10 cellular contexts compared by ENCODE assay signal in the genomic region with DNA sequence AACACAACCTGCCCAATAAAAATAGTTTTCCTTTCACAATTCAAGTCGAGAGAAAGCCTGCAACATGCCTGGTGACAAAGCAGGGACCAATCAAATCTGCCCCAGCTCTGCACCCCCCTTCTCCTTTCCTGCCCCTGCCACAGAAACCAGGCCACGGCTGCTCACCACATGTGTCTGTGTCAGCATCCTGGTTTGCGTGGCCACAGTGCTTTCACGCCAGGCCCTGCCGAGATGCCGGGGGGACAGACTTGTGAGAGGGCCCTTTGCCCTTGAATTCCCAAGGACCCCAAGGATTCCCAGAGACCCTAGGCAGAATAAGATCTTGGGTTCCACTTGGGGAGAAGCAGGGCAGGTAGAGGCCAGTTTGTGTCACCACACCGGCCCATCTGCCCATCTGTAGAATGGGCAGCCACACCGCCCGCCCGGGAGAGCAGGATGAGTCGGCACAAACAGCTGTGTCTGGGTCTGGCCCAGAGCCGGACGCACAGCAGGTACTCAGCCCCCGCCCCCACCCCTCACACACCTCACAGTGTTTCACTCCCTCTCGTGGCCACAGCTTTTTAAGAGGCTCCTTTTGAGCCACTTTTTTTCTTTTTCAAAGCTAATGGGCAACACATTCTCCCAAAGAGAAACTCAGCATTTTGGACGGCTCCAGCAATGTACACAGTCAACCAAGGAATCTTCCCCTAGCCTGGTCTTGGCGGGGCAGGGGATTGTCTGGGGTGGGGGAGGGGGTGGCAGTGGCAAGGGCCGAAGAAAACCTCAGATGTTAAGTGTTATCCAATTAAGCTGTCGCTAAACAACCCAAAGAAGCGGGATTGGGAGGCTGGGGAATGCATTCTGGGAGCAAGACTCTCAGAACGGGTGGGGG. TPM values are rescaled to one million over a fixed set of nuclear protein-coding genes. Genes with fewer than 3 reads are reported as not detected.
DNase-seq lines count a peak whose midpoint lies in the region; ATAC-seq and TF ChIP-seq lines count a peak whose summit lies in the region.
"Had no signal": no experiment of that assay in that cellular context is flagged by ENCODE, and none has a peak within 500 bp of the region (broad histone marks: within the 10 kb centered on the region; RNA-seq: fewer than 3 reads in every experiment).

No MANE protein-coding gene starts in this region.

- intact Hi-C loops in CD4-positive, alpha-beta T cell (cut with DNase I, micrococcal nuclease), result loop anchor here (2.0 to 5.0 kb wide), 3 partner anchors 36 to 38 kb away; no protein-coding TSS in a partner anchor

- DNase-seq in CD4-positive, alpha-beta T cell, result peak; percentile 62 to 87 (median 77)
- DNase-seq in NCI-H1930 (lab: John Stamatoyannopoulos, UW) (no peak), cortex of kidney (lab: John Stamatoyannopoulos, UW) (no peak)
- DNase-seq: COR-L47 had no signal

- TF ChIP-seq CTCF in CD4-positive, alpha-beta T cell (IDR thresholded peaks at IDR 0.05), result peak; percentile 46
- TF ChIP-seq CTCF in brain (conservative IDR thresholded peaks at IDR 0.05), result peak in 1 of 2 experiments; percentile 39

- POLR2A ChIA-PET in CD4-positive, alpha-beta T cell (lab: Charles Lee), result interaction anchor here (0.5 to 83.0 kb wide), 12 partner anchors 13 to 1545 kb away, joined by 3 to 4389 read pairs (median 3); a partner anchor contains a TSS

- H3K4me3 ChIP-seq in skin epidermis, result no peak overlapping the region

- CTCF ChIA-PET in CD4-positive, alpha-beta T cell (lab: Charles Lee), result interaction anchor here (0.5 to 14.7 kb wide), 17 partner anchors 10 to 1092 kb away, joined by 3 to 179 read pairs (median 4); a partner anchor contains a TSS

- H3K27ac ChIP-seq in CD4-positive, alpha-beta T cell (ENCODE audit: low read depth, low read length), result peak overlapping the region; percentile 97
- H3K27ac ChIP-seq in skin epidermis, result peak overlapping the region in 19 of 21 experiments; percentile 35 to 99 (median 70)

- no peaks in the 10 kb centered on the region for H3K27me3 ChIP-seq in CD4-positive, alpha-beta T cell (ENCODE audit: control insufficient read depth, insufficient read depth, low read length)

- peak; percentile 60 for ATAC-seq in CD4-positive, alpha-beta T cell (ENCODE audit: poor library complexity)
- peak; percentile 65 to 73 for ATAC-seq in activated CD4-positive, CD25-positive, alpha-beta regulatory T cell treated with anti-CD3 and anti-CD28 coated beads, Interleukin-2, amount 50 U/mL, for 24 hours
- ATAC-seq in GM19351 (IDR thresholded peaks at IDR 0.05; ENCODE audit: unreplicated experiment) (no peak), HG02981 (IDR thresholded peaks at IDR 0.05; ENCODE audit: unreplicated experiment) (no peak)

- H3K4me1 Mint-ChIP-seq in CD4-positive, alpha-beta T cell (ENCODE audit: low read depth), result peaks cover 96% of the 10 kb centered on the region
- peaks cover 96% of the 10 kb centered on the region for H3K4me1 Mint-ChIP-seq in brain

- peak overlapping the region; percentile 95 for H3K27ac Mint-ChIP-seq in CD4-positive, alpha-beta T cell
- H3K27ac Mint-ChIP-seq in brain, result peak overlapping the region; percentile 29 to 93 (median 79)
- H3K27ac Mint-ChIP-seq: dendritic cell treated with granulocyte-macrophage colony-stimulating factor and Interleukin-4, amounts not matched to agents 40 ng/mL and 50 ng/mL, for 4 days had no signal

- peaks cover 91% of the 10 kb centered on the region for H3K36me3 Mint-ChIP-seq in CD4-positive, alpha-beta T cell (ENCODE audit: low read depth)
- peaks cover 5% of the 10 kb centered on the region for H3K36me3 Mint-ChIP-seq in brain

- H3K9me3 ChIP-seq in CD4-positive, alpha-beta T cell (ENCODE audit: control insufficient read depth, low read length), result no peaks in the 10 kb centered on the region

- H3K4me3 Mint-ChIP-seq in CD4-positive, alpha-beta T cell, result peak overlapping the region; percentile 90
- H3K4me3 Mint-ChIP-seq in brain, result peak overlapping the region; percentile 16 to 79 (median 64)
- H3K4me3 Mint-ChIP-seq: dendritic cell treated with granulocyte-macrophage colony-stimulating factor and Interleukin-4, amounts not matched to agents 40 ng/mL and 50 ng/mL, for 4 days had no signal

- H3K9me3 Mint-ChIP-seq in CD4-positive, alpha-beta T cell, result no peaks in the 10 kb centered on the region
- peaks cover 0 to 2% (median 0%) of the 10 kb centered on the region in 5 experiments for H3K9me3 Mint-ChIP-seq in brain

- no peaks in the 10 kb centered on the region for H3K27me3 Mint-ChIP-seq in CD4-positive, alpha-beta T cell
- H3K27me3 Mint-ChIP-seq in brain, result peaks cover 3% of the 10 kb centered on the region

RNA-seq across cellular contexts. Expression of a gene that starts 41.5 kb away (rescaled TPM):
- 100 to 1,000 TPM; 244 to 254 TPM for total RNA-seq in CD4-positive, alpha-beta T cell
- polyA plus RNA-seq in brain (ENCODE audit: insufficient read depth, low read depth, low replicate concordance), result 1.6 TPM

Comparison
In these comparisons a context has a peak if more than half of its experiments do, and no peak if none do; other contexts are left out.
1. ATAC-seq: peak in CD4-positive, alpha-beta T cell (single experiment) and activated CD4-positive, CD25-positive, alpha-beta regulatory T cell treated with anti-CD3 and anti-CD28 coated beads, Interleukin-2, amount 50 U/mL, for 24 hours (2 of 2); none in GM19351 (single experiment) and HG02981 (single experiment).
2. DNase-seq: peak in CD4-positive, alpha-beta T cell (10 of 10); none in NCI-H1930 (0 of 2) and cortex of kidney (single experiment).